In genomic region chr7:130894146-130895005, GRCh38 we compare ENCODE assay signal across 1 cellular context.
TF ChIP-seq lines count a peak whose summit lies in the region.

No MANE protein-coding gene starts in this region.

TF ChIP-seq in HepG2, 621 proteins besides CTCF, POLR2A, EP300 and RAD21 (continued from another document and continues in another):
- TF ChIP-seq AHDC1 (CRISPR knock-in tag; IDR thresholded peaks at IDR 0.05; ENCODE audit: borderline replicate concordance) (no peak), NCOR1 (IDR thresholded peaks at IDR 0.05; ENCODE audit: borderline replicate concordance, low read length) (no peak), ELF4 (CRISPR knock-in tag; IDR thresholded peaks at IDR 0.05; ENCODE audit: borderline replicate concordance) (no peak), CAMTA2 (CRISPR knock-in tag; IDR thresholded peaks at IDR 0.05; ENCODE audit: borderline replicate concordance) (no peak), ESRRA (CRISPR knock-in tag; IDR thresholded peaks at IDR 0.05; ENCODE audit: low read depth) (no peak), NFIC (IDR thresholded peaks at IDR 0.05; ENCODE audit: low read length) (no peak), KDM5B (CRISPR knock-in tag; IDR thresholded peaks at IDR 0.05; ENCODE audit: borderline replicate concordance) (no peak), ZNF639 (CRISPR knock-in tag; conservative IDR thresholded peaks at IDR 0.05) (no peak), MNT (IDR thresholded peaks at IDR 0.05) (no peak), ZNF691 (CRISPR knock-in tag; IDR thresholded peaks at IDR 0.05; ENCODE audit: borderline replicate concordance, low read depth) (no peak), CBX2 (IDR thresholded peaks at IDR 0.05; ENCODE audit: low read depth, low read length) (no peak), CBX2 (CRISPR knock-in tag; IDR thresholded peaks at IDR 0.05; ENCODE audit: low read depth) (no peak), MLXIP (CRISPR knock-in tag; IDR thresholded peaks at IDR 0.05; ENCODE audit: borderline replicate concordance) (no peak), ZNF256 (CRISPR knock-in tag; conservative IDR thresholded peaks at IDR 0.05) (no peak), ZNF530 (CRISPR knock-in tag; IDR thresholded peaks at IDR 0.05; ENCODE audit: low read depth) (no peak), KLF16 (CRISPR knock-in tag; IDR thresholded peaks at IDR 0.05) (no peak), ARID3A (IDR thresholded peaks at IDR 0.05; ENCODE audit: low read depth, low read length) (no peak), ZNF704 (CRISPR knock-in tag; IDR thresholded peaks at IDR 0.05; ENCODE audit: borderline replicate concordance) (no peak), ZKSCAN1 (IDR thresholded peaks at IDR 0.05; ENCODE audit: low read length) (no peak), ATAD3A (CRISPR knock-in tag; IDR thresholded peaks at IDR 0.05) (no peak), LCORL (IDR thresholded peaks at IDR 0.05) (no peak), LCORL (CRISPR knock-in tag; IDR thresholded peaks at IDR 0.05) (no peak; the same call in 1 of the 2 replicates), RNF2 (conservative IDR thresholded peaks at IDR 0.05; ENCODE audit: low read depth) (no peak), GTF2F1 (IDR thresholded peaks at IDR 0.05; ENCODE audit: low read length) (no peak), ZFP41 (CRISPR knock-in tag; IDR thresholded peaks at IDR 0.05; ENCODE audit: borderline replicate concordance) (no peak), ZNF331 (CRISPR knock-in tag; IDR thresholded peaks at IDR 0.05) (no peak), SALL1 (CRISPR knock-in tag; IDR thresholded peaks at IDR 0.05) (peak; percentile 47; the same call in 1 of the 2 replicates)
- TF ChIP-seq, protein P1, sequence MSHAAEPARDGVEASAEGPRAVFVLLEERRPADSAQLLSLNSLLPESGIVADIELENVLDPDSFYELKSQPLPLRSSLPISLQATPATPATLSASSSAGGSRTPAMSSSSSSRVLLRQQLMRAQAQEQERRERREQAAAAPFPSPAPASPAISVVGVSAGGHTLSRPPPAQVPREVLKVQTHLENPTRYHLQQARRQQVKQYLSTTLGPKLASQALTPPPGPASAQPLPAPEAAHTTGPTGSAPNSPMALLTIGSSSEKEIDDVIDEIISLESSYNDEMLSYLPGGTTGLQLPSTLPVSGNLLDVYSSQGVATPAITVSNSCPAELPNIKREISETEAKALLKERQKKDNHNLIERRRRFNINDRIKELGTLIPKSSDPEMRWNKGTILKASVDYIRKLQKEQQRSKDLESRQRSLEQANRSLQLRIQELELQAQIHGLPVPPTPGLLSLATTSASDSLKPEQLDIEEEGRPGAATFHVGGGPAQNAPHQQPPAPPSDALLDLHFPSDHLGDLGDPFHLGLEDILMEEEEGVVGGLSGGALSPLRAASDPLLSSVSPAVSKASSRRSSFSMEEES (CRISPR knock-in tag; IDR thresholded peaks at IDR 0.05), result peak; percentile 97
- TF ChIP-seq, protein P2, sequence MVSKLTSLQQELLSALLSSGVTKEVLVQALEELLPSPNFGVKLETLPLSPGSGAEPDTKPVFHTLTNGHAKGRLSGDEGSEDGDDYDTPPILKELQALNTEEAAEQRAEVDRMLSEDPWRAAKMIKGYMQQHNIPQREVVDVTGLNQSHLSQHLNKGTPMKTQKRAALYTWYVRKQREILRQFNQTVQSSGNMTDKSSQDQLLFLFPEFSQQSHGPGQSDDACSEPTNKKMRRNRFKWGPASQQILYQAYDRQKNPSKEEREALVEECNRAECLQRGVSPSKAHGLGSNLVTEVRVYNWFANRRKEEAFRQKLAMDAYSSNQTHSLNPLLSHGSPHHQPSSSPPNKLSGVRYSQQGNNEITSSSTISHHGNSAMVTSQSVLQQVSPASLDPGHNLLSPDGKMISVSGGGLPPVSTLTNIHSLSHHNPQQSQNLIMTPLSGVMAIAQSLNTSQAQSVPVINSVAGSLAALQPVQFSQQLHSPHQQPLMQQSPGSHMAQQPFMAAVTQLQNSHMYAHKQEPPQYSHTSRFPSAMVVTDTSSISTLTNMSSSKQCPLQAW (CRISPR knock-in tag; IDR thresholded peaks at IDR 0.05), result peak; percentile 69
- TF ChIP-seq, protein P3, sequence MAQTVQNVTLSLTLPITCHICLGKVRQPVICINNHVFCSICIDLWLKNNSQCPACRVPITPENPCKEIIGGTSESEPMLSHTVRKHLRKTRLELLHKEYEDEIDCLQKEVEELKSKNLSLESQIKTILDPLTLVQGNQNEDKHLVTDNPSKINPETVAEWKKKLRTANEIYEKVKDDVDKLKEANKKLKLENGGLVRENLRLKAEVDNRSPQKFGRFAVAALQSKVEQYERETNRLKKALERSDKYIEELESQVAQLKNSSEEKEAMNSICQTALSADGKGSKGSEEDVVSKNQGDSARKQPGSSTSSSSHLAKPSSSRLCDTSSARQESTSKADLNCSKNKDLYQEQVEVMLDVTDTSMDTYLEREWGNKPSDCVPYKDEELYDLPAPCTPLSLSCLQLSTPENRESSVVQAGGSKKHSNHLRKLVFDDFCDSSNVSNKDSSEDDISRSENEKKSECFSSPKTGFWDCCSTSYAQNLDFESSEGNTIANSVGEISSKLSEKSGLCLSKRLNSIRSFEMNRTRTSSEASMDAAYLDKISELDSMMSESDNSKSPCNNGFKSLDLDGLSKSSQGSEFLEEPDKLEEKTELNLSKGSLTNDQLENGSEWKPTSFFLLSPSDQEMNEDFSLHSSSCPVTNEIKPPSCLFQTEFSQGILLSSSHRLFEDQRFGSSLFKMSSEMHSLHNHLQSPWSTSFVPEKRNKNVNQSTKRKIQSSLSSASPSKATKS (CRISPR knock-in tag; IDR thresholded peaks at IDR 0.05), result no peak
- TF ChIP-seq, protein P4, sequence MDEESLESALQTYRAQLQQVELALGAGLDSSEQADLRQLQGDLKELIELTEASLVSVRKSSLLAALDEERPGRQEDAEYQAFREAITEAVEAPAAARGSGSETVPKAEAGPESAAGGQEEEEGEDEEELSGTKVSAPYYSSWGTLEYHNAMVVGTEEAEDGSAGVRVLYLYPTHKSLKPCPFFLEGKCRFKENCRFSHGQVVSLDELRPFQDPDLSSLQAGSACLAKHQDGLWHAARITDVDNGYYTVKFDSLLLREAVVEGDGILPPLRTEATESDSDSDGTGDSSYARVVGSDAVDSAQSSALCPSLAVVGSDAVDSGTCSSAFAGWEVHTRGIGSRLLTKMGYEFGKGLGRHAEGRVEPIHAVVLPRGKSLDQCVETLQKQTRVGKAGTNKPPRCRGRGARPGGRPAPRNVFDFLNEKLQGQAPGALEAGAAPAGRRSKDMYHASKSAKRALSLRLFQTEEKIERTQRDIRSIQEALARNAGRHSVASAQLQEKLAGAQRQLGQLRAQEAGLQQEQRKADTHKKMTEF (CRISPR knock-in tag; IDR thresholded peaks at IDR 0.05), result peak; percentile 37; the same call in 1 of the 2 replicates
- TF ChIP-seq, protein P5, sequence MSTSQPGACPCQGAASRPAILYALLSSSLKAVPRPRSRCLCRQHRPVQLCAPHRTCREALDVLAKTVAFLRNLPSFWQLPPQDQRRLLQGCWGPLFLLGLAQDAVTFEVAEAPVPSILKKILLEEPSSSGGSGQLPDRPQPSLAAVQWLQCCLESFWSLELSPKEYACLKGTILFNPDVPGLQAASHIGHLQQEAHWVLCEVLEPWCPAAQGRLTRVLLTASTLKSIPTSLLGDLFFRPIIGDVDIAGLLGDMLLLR (CRISPR knock-in tag; IDR thresholded peaks at IDR 0.05), result no peak
